Comparison of ENCODE assay signal across 11 cellular contexts in the genomic region with DNA sequence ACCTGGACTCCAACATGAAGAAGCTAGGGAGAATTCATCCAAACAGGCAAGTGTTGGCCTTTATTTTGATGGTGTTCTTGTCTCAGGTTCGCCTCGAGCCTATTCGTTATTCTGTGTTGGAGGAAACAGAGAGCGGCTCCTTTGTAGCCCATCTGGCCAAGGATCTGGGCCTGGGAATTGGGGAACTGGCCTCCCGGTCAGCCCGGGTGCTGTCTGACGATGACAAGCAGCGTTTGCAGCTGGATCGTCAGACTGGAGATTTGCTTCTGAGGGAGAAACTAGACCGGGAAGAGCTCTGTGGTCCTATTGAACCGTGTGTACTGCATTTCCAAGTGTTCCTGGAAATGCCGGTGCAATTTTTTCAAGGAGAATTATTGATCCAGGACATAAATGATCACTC. TPM values are rescaled to one million over a fixed set of nuclear protein-coding genes. Genes with fewer than 3 reads are reported as not detected.
A peak's percentile ranks its signal among the peaks of the same experiment; 100 is the strongest.
DNase-seq lines count a peak whose midpoint lies in the region; ATAC-seq and TF ChIP-seq lines count a peak whose summit lies in the region.
"Had no signal": no experiment of that assay in that cellular context is flagged by ENCODE, and none has a peak within 500 bp of the region (broad histone marks: within the 10 kb centered on the region; RNA-seq: fewer than 3 reads in every experiment).

No MANE protein-coding gene starts in this region.

- ATAC-seq in HG03460 (IDR thresholded peaks at IDR 0.05; ENCODE audit: unreplicated experiment) (no peak), HG02642 (IDR thresholded peaks at IDR 0.05; ENCODE audit: poor library complexity, unreplicated experiment) (no peak)
- ATAC-seq: activated T-cell treated with anti-CD3 and anti-CD28 coated beads, Interleukin-2, amount 50 U/mL, for 72 hours had no signal

- TF ChIP-seq POLR2A in esophagus muscularis mucosa (IDR thresholded peaks at IDR 0.05; ENCODE audit: low read depth): no peak
- no peak for TF ChIP-seq POLR2A in sigmoid colon (IDR thresholded peaks at IDR 0.05)

- TF ChIP-seq CTCF in esophagus muscularis mucosa (IDR thresholded peaks at IDR 0.05): no peak
- TF ChIP-seq CTCF in sigmoid colon (IDR thresholded peaks at IDR 0.05): no peak

- 43% methylated on average over 12 of the region's 12 CpGs for WGBS in esophagus muscularis mucosa
- WGBS in sigmoid colon, 2 donors: 45 to 60% methylated on average over 12 of the region's 12 CpGs

- H3K4me1 ChIP-seq in HUES48 (ENCODE audit: control insufficient read depth, insufficient read depth, low read length) (no peaks in the 10 kb centered on the region), esophagus muscularis mucosa (no peaks in the 10 kb centered on the region), sigmoid colon (no peaks in the 10 kb centered on the region)

- H3K36me3 ChIP-seq in HUES48 (ENCODE audit: control insufficient read depth, insufficient read depth, low read length) (no peaks in the 10 kb centered on the region), esophagus muscularis mucosa (no peaks in the 10 kb centered on the region), sigmoid colon (no peaks in the 10 kb centered on the region)

- DNase-seq in AG20443 (ENCODE audit: low spot score): peak; percentile 14
- DNase-seq in esophagus muscularis mucosa (ENCODE audit: extremely low spot score): no peak
- no peak for DNase-seq in sigmoid colon
- DNase-seq in kidney tubule cell (ENCODE audit: low spot score): no peak
- no peak for DNase-seq in AML-193 (lab: John Stamatoyannopoulos, UW)
- DNase-seq: activated T-cell treated with anti-CD3 and anti-CD28 coated beads, Interleukin-2, amount 50 U/mL, for 72 hours; amniotic stem cell; Calu3 had no signal

- TF ChIP-seq EP300 in esophagus muscularis mucosa (IDR thresholded peaks at IDR 0.05) (no peak), sigmoid colon (IDR thresholded peaks at IDR 0.05) (no peak)

- H3K27ac ChIP-seq in HUES48 (ENCODE audit: low read depth, low read length) (no peak overlapping the region), esophagus muscularis mucosa (replicated peaks in 1 of 4) (peak overlapping the region in 1 of 4 donors; percentile 20), sigmoid colon (peak overlapping the region; percentile 0 to 33 (median 24))

- H3K9me3 ChIP-seq in HUES48 (ENCODE audit: control insufficient read depth, insufficient read depth, low read length) (no peaks in the 10 kb centered on the region), esophagus muscularis mucosa (peaks cover 0 to 37% (median 27%) of the 10 kb centered on the region in 4 donors), sigmoid colon (peaks cover 2 to 16% (median 5%) of the 10 kb centered on the region in 4 donors)

- intact Hi-C loops in esophagus muscularis mucosa (cut with DNase I): no loop called here
- intact Hi-C loops in sigmoid colon (cut with DNase I): no loop called here

- H3K27me3 ChIP-seq in HUES48 (ENCODE audit: control insufficient read depth, insufficient read depth, low read length) (no peaks in the 10 kb centered on the region), esophagus muscularis mucosa (peaks cover 0 to 27% (median 2%) of the 10 kb centered on the region in 4 donors), sigmoid colon (peaks cover 0 to 5% (median 0%) of the 10 kb centered on the region in 3 donors)

- H3K4me3 ChIP-seq in HUES48 (ENCODE audit: low read depth, low read length) (0 out of 2 replicates have a peak overlapping the region, but pooled peaks have one; percentile 30), esophagus muscularis mucosa (peak overlapping the region; percentile 35 to 40 (median 38)), sigmoid colon (peak overlapping the region; percentile 5 to 33 (median 29))

- H3K9ac ChIP-seq in HUES48 (ENCODE audit: low read depth, low read length): no peak overlapping the region

RNA-seq across cellular contexts. Expression of a gene that starts 0.4 kb away (rescaled TPM):
- total RNA-seq in esophagus muscularis mucosa: 1 to 10 TPM; 1.2 to 5.1 (median 3.8) TPM
- 1 to 10 TPM; 3.9 to 5.3 (median 4.5) TPM for total RNA-seq in sigmoid colon
- under 1 TPM; 0.23 to 0.60 (median 0.57) TPM for polyA plus RNA-seq in sigmoid colon
- total RNA-seq: activated T-cell treated with anti-CD3 and anti-CD28 coated beads, Interleukin-2, amount 50 U/mL, for 72 hours; Calu3 had no signal

RNA-seq across cellular contexts. Expression of a gene that starts 13.0 kb away (rescaled TPM):
- total RNA-seq in esophagus muscularis mucosa (1 to 10 TPM; 3.6 to 7.4 (median 4.0) TPM), sigmoid colon (1 to 10 TPM; 3.1 to 6.5 (median 4.7) TPM)
- polyA plus RNA-seq in sigmoid colon: under 1 TPM in 2 of 3 donors, not detected in 1; under 0.01 to 0.51 TPM
- total RNA-seq: activated T-cell treated with anti-CD3 and anti-CD28 coated beads, Interleukin-2, amount 50 U/mL, for 72 hours; Calu3 had no signal

RNA-seq across cellular contexts. Expression of a gene that starts 21.7 kb away (rescaled TPM):
- 1 to 10 TPM in 3 of 4 donors, under 1 TPM in 1; 0.83 to 2.3 (median 1.2) TPM for total RNA-seq in esophagus muscularis mucosa
- 1 to 10 TPM; 1.7 to 4.9 (median 1.8) TPM for total RNA-seq in sigmoid colon
- under 1 TPM in 1 of 3 donors, not detected in 2; 0.23 TPM for polyA plus RNA-seq in sigmoid colon
- total RNA-seq: activated T-cell treated with anti-CD3 and anti-CD28 coated beads, Interleukin-2, amount 50 U/mL, for 72 hours had no signal

RNA-seq across cellular contexts. Expression of a gene that starts 27.6 kb away (rescaled TPM):
- 1 to 10 TPM; 2.1 to 3.2 (median 2.8) TPM for total RNA-seq in esophagus muscularis mucosa
- total RNA-seq in sigmoid colon: 1 to 10 TPM; 2.2 to 5.7 (median 2.9) TPM
- polyA plus RNA-seq in sigmoid colon: under 1 TPM; under 0.01 to 0.67 (median 0.23) TPM
- total RNA-seq: activated T-cell treated with anti-CD3 and anti-CD28 coated beads, Interleukin-2, amount 50 U/mL, for 72 hours; Calu3 had no signal

RNA-seq across cellular contexts. Expression of a gene that starts 27.9 kb away (rescaled TPM):
- total RNA-seq in esophagus muscularis mucosa (1 to 10 TPM in 1 of 4 donors, under 1 TPM in 3; 0.46 to 1.1 (median 0.83) TPM), sigmoid colon (1 to 10 TPM in 3 of 4 donors, under 1 TPM in 1; 0.71 to 2.3 (median 1.4) TPM)
- polyA plus RNA-seq in sigmoid colon: under 1 TPM in 1 of 3 donors, not detected in 2; 0.12 TPM
- total RNA-seq: activated T-cell treated with anti-CD3 and anti-CD28 coated beads, Interleukin-2, amount 50 U/mL, for 72 hours; Calu3 had no signal
